In genomic region chr4:161428180-161428965, GRCh38 we compare ENCODE assay signal across 19 cellular contexts.
DNase-seq lines count a peak whose midpoint lies in the region; ATAC-seq and TF ChIP-seq lines count a peak whose summit lies in the region.
"Had no signal": no experiment of that assay in that cellular context is flagged by ENCODE, and none has a peak within 500 bp of the region (broad histone marks: within the 10 kb centered on the region; RNA-seq: fewer than 3 reads in every experiment).

No MANE protein-coding gene starts in this region.

- DNase-seq in LHCN-M2 (ENCODE audit: low read depth) (peak; percentile 71), chondrocyte (ENCODE audit: low spot score) (peak; percentile 44), neuronal stem cell (ENCODE audit: low spot score) (no peak), upper lobe of left lung (peak in 1 of 2 donors; percentile 5), kidney tubule cell (ENCODE audit: low spot score) (no peak), activated gamma-delta T cell (lab: John Stamatoyannopoulos, UW) (no peak)
- DNase-seq in effector memory CD8-positive, alpha-beta T cell = no peak
- DNase-seq: ACHN; BE2C; C1 segment of cervical spinal cord; CD4-positive, CD25-positive, alpha-beta regulatory T cell; CD8-positive, alpha-beta memory T cell; COR-L47; DMS 273 treated with DMSO at 0.1 percent for 48 hours; DMS53; DND-41 had no signal

- no peak for TF ChIP-seq CTCF in chondrocyte (IDR thresholded peaks at IDR 0.05)
- TF ChIP-seq CTCF in upper lobe of left lung (IDR thresholded peaks at IDR 0.05) = no peak

- TF ChIP-seq EP300 in upper lobe of left lung (IDR thresholded peaks at IDR 0.05) = no peak

- H4K8ac ChIP-seq in neuronal stem cell (ENCODE audit: low read depth, low read length) = no peak overlapping the region

- no peak overlapping the region for H3K27ac Mint-ChIP-seq in chondrocyte (ENCODE audit: unreplicated experiment)
- H3K27ac Mint-ChIP-seq in effector memory CD8-positive, alpha-beta T cell = no peak overlapping the region
- H3K27ac Mint-ChIP-seq: CD4-positive, CD25-positive, alpha-beta regulatory T cell; CD8-positive, alpha-beta memory T cell; GM23338; IgD-negative memory B cell had no signal

- H3K36me3 ChIP-seq in neuronal stem cell (replicated peaks in 1 of 2; ENCODE audit: control insufficient read depth in 2 of 2, insufficient read depth in 2 of 2, low read length in 2 of 2) = no peaks in the 10 kb centered on the region
- H3K36me3 ChIP-seq in upper lobe of left lung = no peaks in the 10 kb centered on the region
- H3K36me3 ChIP-seq: BE2C had no signal

- no peak overlapping the region for H3K9ac ChIP-seq in neuronal stem cell (ENCODE audit: low read depth, low read length, poor library complexity)

- H3K14ac ChIP-seq in neuronal stem cell (ENCODE audit: low read length) = no peak overlapping the region

- H2BK15ac ChIP-seq in neuronal stem cell (ENCODE audit: low read length) = no peak overlapping the region

- H3K9me3 ChIP-seq in neuronal stem cell (replicated peaks in 1 of 2; ENCODE audit: control insufficient read depth in 2 of 2, insufficient read depth in 1 of 2, low read depth in 1 of 2, low read length in 2 of 2) = no peaks in the 10 kb centered on the region
- H3K9me3 ChIP-seq in upper lobe of left lung = no peaks in the 10 kb centered on the region
- H3K9me3 ChIP-seq: BE2C had no signal

- no peak overlapping the region for H3K23ac ChIP-seq in neuronal stem cell (ENCODE audit: low read depth, low read length, poor library complexity)

- H3K9me3 Mint-ChIP-seq in chondrocyte (ENCODE audit: low read depth) = no peaks in the 10 kb centered on the region
- peaks cover 7 to 8% of the 10 kb centered on the region in 2 donors for H3K9me3 Mint-ChIP-seq in effector memory CD8-positive, alpha-beta T cell
- H3K9me3 Mint-ChIP-seq: GM23338 had no signal

- no peaks in the 10 kb centered on the region for H3K4me1 Mint-ChIP-seq in chondrocyte (ENCODE audit: low read depth)
- H3K4me1 Mint-ChIP-seq in effector memory CD8-positive, alpha-beta T cell (ENCODE audit: low read depth in 2 of 2) = no peaks in the 10 kb centered on the region
- H3K4me1 Mint-ChIP-seq: CD4-positive, CD25-positive, alpha-beta regulatory T cell; CD8-positive, alpha-beta memory T cell; GM23338; IgD-negative memory B cell had no signal

- ATAC-seq in upper lobe of left lung (ENCODE audit: low FRiP score in 2 of 2) = peak; percentile 14 to 40
- ATAC-seq in effector memory CD8-positive, alpha-beta T cell (replicated peaks) = no peak
- ATAC-seq: GM23338, HepG2 had no signal

- no peak overlapping the region for H2BK5ac ChIP-seq in neuronal stem cell (ENCODE audit: low read length)

- H2AFZ ChIP-seq in neuronal stem cell (ENCODE audit: low read length) = peak overlapping the region; percentile 11
- H2AFZ ChIP-seq: GM23338 had no signal

- H3K27me3 Mint-ChIP-seq in chondrocyte (ENCODE audit: low read depth) = peaks cover 10% of the 10 kb centered on the region
- H3K27me3 Mint-ChIP-seq in effector memory CD8-positive, alpha-beta T cell = no peaks in the 10 kb centered on the region
- H3K27me3 Mint-ChIP-seq: CD4-positive, CD25-positive, alpha-beta regulatory T cell; CD8-positive, alpha-beta memory T cell; IgD-negative memory B cell had no signal

- H3K4ac ChIP-seq in neuronal stem cell (ENCODE audit: low read length) = no peak overlapping the region

- H3K27me3 ChIP-seq in neuronal stem cell (ENCODE audit: control insufficient read depth in 3 of 3, insufficient read depth in 3 of 3, low read depth in 1 of 3, low read length in 3 of 3) (no peaks in the 10 kb centered on the region), upper lobe of left lung (no peaks in the 10 kb centered on the region)
- H3K27me3 ChIP-seq: BE2C had no signal

- no peak overlapping the region for H2BK12ac ChIP-seq in neuronal stem cell (ENCODE audit: low read length)

- H3K18ac ChIP-seq in neuronal stem cell (ENCODE audit: low read length) = peak overlapping the region; percentile 48

- H3K4me3 Mint-ChIP-seq in chondrocyte (ENCODE audit: unreplicated experiment) = no peak overlapping the region
- no peak overlapping the region for H3K4me3 Mint-ChIP-seq in effector memory CD8-positive, alpha-beta T cell
- H3K4me3 Mint-ChIP-seq: CD4-positive, CD25-positive, alpha-beta regulatory T cell; CD8-positive, alpha-beta memory T cell; GM23338; IgD-negative memory B cell had no signal

- H3K4me1 ChIP-seq in neuronal stem cell (ENCODE audit: control insufficient read depth in 2 of 2, insufficient read depth in 1 of 2, low read depth in 1 of 2, low read length in 2 of 2) (no peaks in the 10 kb centered on the region), upper lobe of left lung (no peaks in the 10 kb centered on the region)
- H3K4me1 ChIP-seq: BE2C had no signal

- H3K4me3 ChIP-seq in neuronal stem cell (ENCODE audit: low read length in 2 of 2) (no peak overlapping the region), upper lobe of left lung (no peak overlapping the region)
- H3K4me3 ChIP-seq: GM23338 had no signal

- no peak overlapping the region for H2AK5ac ChIP-seq in neuronal stem cell (ENCODE audit: low read depth, low read length)

- H4K91ac ChIP-seq in neuronal stem cell (ENCODE audit: low read depth, low read length, poor library complexity) = no peak overlapping the region

- no peak overlapping the region for H3K4me2 ChIP-seq in neuronal stem cell (ENCODE audit: insufficient read depth, low read length, poor library complexity, severe bottlenecking)
- H3K4me2 ChIP-seq: GM23338 had no signal

- no peak overlapping the region for H2BK120ac ChIP-seq in neuronal stem cell (ENCODE audit: low read depth, low read length)

- H3K36me3 Mint-ChIP-seq in chondrocyte (ENCODE audit: low read depth) = no peaks in the 10 kb centered on the region
- no peaks in the 10 kb centered on the region for H3K36me3 Mint-ChIP-seq in effector memory CD8-positive, alpha-beta T cell (ENCODE audit: insufficient read depth)
- H3K36me3 Mint-ChIP-seq: CD4-positive, CD25-positive, alpha-beta regulatory T cell had no signal

- no peaks in the 10 kb centered on the region for H3K79me1 ChIP-seq in neuronal stem cell (ENCODE audit: low read depth, low read length)

- WGBS in neuronal stem cell (ENCODE audit: extremely low coverage in 2 of 2, insufficient read length in 2 of 2, insufficient replicate concordance in 1 of 2), 2 donors = no CpG with 5 or more reads among the region's 13 CpGs
- WGBS in upper lobe of left lung, 2 donors = 80 to 88% methylated on average over 13 of the region's 13 CpGs

- no peak overlapping the region for H3K27ac ChIP-seq in neuronal stem cell (replicated peaks; ENCODE audit: low read length)
- H3K27ac ChIP-seq in upper lobe of left lung = no peak overlapping the region

- no peak for TF ChIP-seq POLR2A in upper lobe of left lung (IDR thresholded peaks at IDR 0.05)

Comparison
In these comparisons a context has a peak if more than half of its experiments do, and no peak if none do; other contexts are left out.
1. DNase-seq: peak in LHCN-M2 (single experiment) and chondrocyte (single experiment); none in neuronal stem cell (single experiment), kidney tubule cell (single experiment), effector memory CD8-positive, alpha-beta T cell (0 of 3) and activated gamma-delta T cell (single experiment).